ENCODE assay signal across 26 cellular contexts in genomic region chr12:72330784-72331183, GRCh38. TPM values are rescaled to one million over a fixed set of nuclear protein-coding genes. Genes with fewer than 3 reads are reported as not detected.
DNase-seq lines count a peak whose midpoint lies in the region; ATAC-seq and TF ChIP-seq lines count a peak whose summit lies in the region.
"Had no signal": no experiment of that assay in that cellular context is flagged by ENCODE, and none has a peak within 500 bp of the region (broad histone marks: within the 10 kb centered on the region; RNA-seq: fewer than 3 reads in every experiment).

No MANE protein-coding gene starts in this region.

- ATAC-seq in GM18867 (IDR thresholded peaks at IDR 0.05; ENCODE audit: unreplicated experiment) (peak; percentile 55), GM21619 (IDR thresholded peaks at IDR 0.05; ENCODE audit: unreplicated experiment) (no peak), HG02642 (IDR thresholded peaks at IDR 0.05; ENCODE audit: poor library complexity, unreplicated experiment) (no peak)
- ATAC-seq: Right ventricle myocardium inferior, T-cell had no signal

- peak overlapping the region; percentile 88 for H3K4me2 ChIP-seq in KMS-11
- H3K4me2 ChIP-seq in osteoblast (ENCODE audit: insufficient read depth, low read length), result peak overlapping the region; percentile 74
- H3K4me2 ChIP-seq: BLaER1 treated with 17β-estradiol and CSF1 and Interleukin-3, amounts not matched to agents 10 nM and 100 nM; PC-9 had no signal

- H4K20me1 ChIP-seq in KMS-11 (ENCODE audit: insufficient read depth) (no peaks in the 10 kb centered on the region), osteoblast (ENCODE audit: insufficient read depth, low read length) (no peaks in the 10 kb centered on the region)
- H4K20me1 ChIP-seq: BLaER1 treated with 17β-estradiol and CSF1 and Interleukin-3, amounts not matched to agents 10 nM and 100 nM had no signal

- no peak for TF ChIP-seq CTCF in KMS-11 (conservative IDR thresholded peaks at IDR 0.05; ENCODE audit: low read depth, low read length)
- no peak for TF ChIP-seq CTCF in epithelial cell of proximal tubule (conservative IDR thresholded peaks at IDR 0.05; ENCODE audit: low read depth, low read length)
- no peak for TF ChIP-seq CTCF in osteoblast (IDR thresholded peaks at IDR 0.05; ENCODE audit: extremely low read depth, low read depth, low read length)

- no peak overlapping the region for H3K4me3 ChIP-seq in KMS-11 (IDR thresholded peaks at IDR 0.05; ENCODE audit: insufficient read depth, low read depth, low read length)
- peak overlapping the region; percentile 35 for H3K4me3 ChIP-seq in epithelial cell of proximal tubule (ENCODE audit: low read depth, low read length)
- H3K4me3 ChIP-seq in osteoblast (ENCODE audit: insufficient read depth, low read length), result no peak overlapping the region
- H3K4me3 ChIP-seq: BLaER1 treated with 17β-estradiol and CSF1 and Interleukin-3, amounts not matched to agents 10 nM and 100 nM; GM23248; PC-9; SJSA1 had no signal

- peak overlapping the region; percentile 52 for H2AFZ ChIP-seq in KMS-11 (ENCODE audit: low read depth)
- peak overlapping the region; percentile 83 for H2AFZ ChIP-seq in osteoblast (ENCODE audit: low read length)
- H2AFZ ChIP-seq: GM23248 had no signal

- H3K4me1 ChIP-seq in KMS-11 (ENCODE audit: low read depth, poor library complexity, severe bottlenecking) (peaks cover 55% of the 10 kb centered on the region), osteoblast (ENCODE audit: insufficient read depth, low read length) (no peaks in the 10 kb centered on the region)
- H3K4me1 ChIP-seq: BLaER1 treated with 17β-estradiol and CSF1 and Interleukin-3, amounts not matched to agents 10 nM and 100 nM; SJSA1 had no signal

- H3K27me3 ChIP-seq in KMS-11 (ENCODE audit: insufficient read depth, low read depth), result no peaks in the 10 kb centered on the region
- no peaks in the 10 kb centered on the region for H3K27me3 ChIP-seq in osteoblast (ENCODE audit: insufficient read depth, low read length)
- H3K27me3 ChIP-seq: BLaER1 treated with 17β-estradiol and CSF1 and Interleukin-3, amounts not matched to agents 10 nM and 100 nM; SJSA1 had no signal

- H3K27ac ChIP-seq in KMS-11 (peak overlapping the region; percentile 92), osteoblast (ENCODE audit: low read depth, low read length) (peak overlapping the region; percentile 34)
- H3K27ac ChIP-seq: BLaER1 treated with 17β-estradiol and CSF1 and Interleukin-3, amounts not matched to agents 10 nM and 100 nM; GM23248; PC-9; SJSA1 had no signal

- H3K79me2 ChIP-seq in KMS-11 (ENCODE audit: insufficient read depth, low read depth), result no peaks in the 10 kb centered on the region
- no peaks in the 10 kb centered on the region for H3K79me2 ChIP-seq in osteoblast (ENCODE audit: insufficient read depth, low read length)

- DNase-seq in epithelial cell of proximal tubule (ENCODE audit: low read depth), result peak; percentile 15
- DNase-seq in osteoblast (ENCODE audit: insufficient read length, low spot score, missing footprints), result no peak
- no peak for DNase-seq in 8988T
- DNase-seq in DMS153 (lab: John Stamatoyannopoulos, UW), result no peak
- DNase-seq: CD4-positive, alpha-beta memory T cell; COR-L47; GDM1; GM23248; NCI-H1105 treated with DMSO at 0.1 percent for 48 hours; NCI-H146; NCI-H1930; NCI-H2107; NCI-H524; NCI-H774; NK-92 treated with Interleukin-12 subunit alpha and Interleukin-12 subunit beta, amount 100 ng/mL, for 24 hours; PC-9; T-cell had no signal

- H3K9ac ChIP-seq in KMS-11, result peak overlapping the region; percentile 73
- H3K9ac ChIP-seq: BLaER1 treated with 17β-estradiol and CSF1 and Interleukin-3, amounts not matched to agents 10 nM and 100 nM; GM23248 had no signal

- H3K36me3 ChIP-seq in KMS-11 (ENCODE audit: insufficient read depth) (no peaks in the 10 kb centered on the region), osteoblast (ENCODE audit: insufficient read depth, low read length) (no peaks in the 10 kb centered on the region)
- H3K36me3 ChIP-seq: BLaER1 treated with 17β-estradiol and CSF1 and Interleukin-3, amounts not matched to agents 10 nM and 100 nM; SJSA1 had no signal

- H3K9me3 ChIP-seq in osteoblast (ENCODE audit: low read depth, low read length), result no peaks in the 10 kb centered on the region
- H3K9me3 ChIP-seq: BLaER1 treated with 17β-estradiol and CSF1 and Interleukin-3, amounts not matched to agents 10 nM and 100 nM; SJSA1 had no signal

RNA-seq across cellular contexts. Expression of gene TRHDE, which starts 58.6 kb away (rescaled TPM):
- total RNA-seq in epithelial cell of proximal tubule (25.9 and 26.9 TPM in 2 replicates), osteoblast (under 0.01 and 0.59 TPM in 2 replicates)
- total RNA-seq: CD4-positive, alpha-beta memory T cell; LHCN-M2; MCF 10A had no signal

Comparison
In these comparisons a context has a peak if more than half of its experiments do, and no peak if none do; other contexts are left out.
1. RNA of gene TRHDE, which starts 58.6 kb away (total RNA-seq): 25.9 to 26.9 TPM in epithelial cell of proximal tubule; under 0.01 to 0.59 TPM in osteoblast; every median in the first group is over 10 times any median in the second.